Comparison of ENCODE assay signal across 10 cellular contexts in the genomic region with DNA sequence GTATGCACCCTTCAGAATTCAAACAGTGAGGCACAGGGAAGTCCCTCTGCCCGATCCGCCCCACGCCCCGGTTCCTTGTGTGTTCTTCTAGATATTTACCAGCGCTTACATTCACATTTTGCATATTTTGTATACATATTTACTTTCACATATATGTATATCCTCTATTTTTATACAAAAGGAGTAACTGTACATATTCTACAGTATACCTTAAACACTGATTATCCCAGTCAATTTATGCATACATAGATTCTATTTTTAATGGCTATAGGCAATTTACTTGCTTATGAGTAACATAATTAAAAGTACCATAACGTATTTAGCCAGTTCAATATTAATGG. TPM values are rescaled to one million over a fixed set of nuclear protein-coding genes. Genes with fewer than 3 reads are reported as not detected.
A peak's percentile ranks its signal among the peaks of the same experiment; 100 is the strongest.
DNase-seq lines count a peak whose midpoint lies in the region; ATAC-seq and TF ChIP-seq lines count a peak whose summit lies in the region.
"Had no signal": no experiment of that assay in that cellular context is flagged by ENCODE, and none has a peak within 500 bp of the region (broad histone marks: within the 10 kb centered on the region; RNA-seq: fewer than 3 reads in every experiment).

No MANE protein-coding gene starts in this region.

- H3K27ac ChIP-seq in heart left ventricle (peak overlapping the region; percentile 75 to 96 (median 91)), uterus (peak overlapping the region; percentile 91 to 92)

- in situ Hi-C loops in astrocyte of the cerebellum (cut with HindIII; ENCODE audit: low sequenced_read_pairs) = no loop called here

- H3K4me1 Mint-ChIP-seq in mesothelial cell of epicardium = peaks cover 11% of the 10 kb centered on the region

- TF ChIP-seq POLR2A in heart left ventricle (IDR thresholded peaks at IDR 0.05) = no peak
- no peak for TF ChIP-seq POLR2A in uterus (IDR thresholded peaks at IDR 0.05)

- H3K4me3 ChIP-seq in heart left ventricle (peak overlapping the region in 11 of 12 donors; percentile 63 to 94 (median 83)), astrocyte of the cerebellum (ENCODE audit: low read depth, low read length) (peak overlapping the region; percentile 100), uterus (peak overlapping the region; percentile 89 to 90)

- H3K27me3 ChIP-seq in heart left ventricle (no peaks in the 10 kb centered on the region), uterus (no peaks in the 10 kb centered on the region)

- TF ChIP-seq CTCF in heart left ventricle (IDR thresholded peaks at IDR 0.05) (peak in 3 of 12 donors; percentile 1 to 22 (median 1)), astrocyte of the cerebellum (IDR thresholded peaks at IDR 0.05; ENCODE audit: low read depth, low read length, missing control alignments) (no peak), mesothelial cell of epicardium (IDR thresholded peaks at IDR 0.05; ENCODE audit: unreplicated experiment) (no peak), uterus (IDR thresholded peaks at IDR 0.05) (no peak)

- intact Hi-C loops in heart left ventricle (cut with DNase I) = no loop called here
- intact Hi-C loops in left ventricle myocardium superior (cut with micrococcal nuclease) = no loop called here
- intact Hi-C loops in uterus (cut with DNase I; ENCODE audit: low total_unique reads) = no loop called here

- H3K36me3 ChIP-seq in heart left ventricle (peaks cover 0 to 31% (median 25%) of the 10 kb centered on the region in 9 donors), uterus (no peaks in the 10 kb centered on the region)

- WGBS in heart left ventricle, 4 donors = 6 to 9% (median 7%) methylated on average over 6 of the region's 6 CpGs

- H3K27me3 Mint-ChIP-seq in mesothelial cell of epicardium (ENCODE audit: low read depth) = peaks cover 2% of the 10 kb centered on the region

- H3K9me3 ChIP-seq in heart left ventricle (no peaks in the 10 kb centered on the region), uterus (no peaks in the 10 kb centered on the region)

- H3K4me3 Mint-ChIP-seq in mesothelial cell of epicardium = peak overlapping the region; percentile 98

- peaks cover 0 to 30% (median 13%) of the 10 kb centered on the region in 12 donors for H3K4me1 ChIP-seq in heart left ventricle
- peaks cover 0 to 11% of the 10 kb centered on the region in 2 donors for H3K4me1 ChIP-seq in uterus

- H3K27ac Mint-ChIP-seq in mesothelial cell of epicardium = peak overlapping the region; percentile 95

- ATAC-seq in heart left ventricle = no peak
- no peak for ATAC-seq in left ventricle myocardium superior

- no peak for DNase-seq in heart left ventricle
- DNase-seq in left ventricle myocardium superior = no peak
- DNase-seq in astrocyte of the cerebellum (ENCODE audit: low read depth) = no peak
- no peak for DNase-seq in mesothelial cell of epicardium (ENCODE audit: low spot score in 2 of 2, unreplicated experiment in 2 of 2)
- DNase-seq in uterus = no peak
- no peak for DNase-seq in GM19240 (ENCODE audit: insufficient read length, low spot score)
- DNase-seq in mucosa of gallbladder (ENCODE audit: low spot score) = no peak
- DNase-seq in DMS153 (lab: John Stamatoyannopoulos, UW) = no peak

- H3K9me3 Mint-ChIP-seq in mesothelial cell of epicardium = no peaks in the 10 kb centered on the region

- peaks cover 10% of the 10 kb centered on the region for H3K36me3 Mint-ChIP-seq in mesothelial cell of epicardium

RNA-seq across cellular contexts. Expression of a gene that starts 0.3 kb away (rescaled TPM):
- total RNA-seq in heart left ventricle = 10 to 100 TPM in 6 of 9 donors, 1 to 10 TPM in 3; 6.7 to 13.8 (median 11.0) TPM
- polyA plus RNA-seq in heart left ventricle = 10 to 100 TPM in 1 of 2 donors, 1 to 10 TPM in 1; 8.7 to 10.5 TPM
- total RNA-seq in left ventricle myocardium superior = 12.9 TPM
- 23.0 to 25.5 TPM (median 24.3 TPM) in 3 replicates for total RNA-seq in mesothelial cell of epicardium
- total RNA-seq in uterus = 10 to 100 TPM; 15.1 to 88.5 (median 44.6) TPM
- 18.2 TPM for total RNA-seq in mucosa of gallbladder

RNA-seq across cellular contexts. Expression of a gene that starts 3.8 kb away (rescaled TPM):
- not detected for total RNA-seq in heart left ventricle
- polyA plus RNA-seq in heart left ventricle = not detected
- not detected for total RNA-seq in left ventricle myocardium superior
- not detected in 3 replicates for total RNA-seq in mesothelial cell of epicardium
- not detected for total RNA-seq in uterus
- total RNA-seq in mucosa of gallbladder = not detected
- total RNA-seq: T-helper 2 cell treated with Interferon-gamma antibody and Interleukin-4, amounts not matched to agents 100 ng/mL and 5 ng/mL, for 36 hours; temporal lobe had no signal

RNA-seq across cellular contexts. Expression of a gene that starts 43.1 kb away (rescaled TPM):
- 10 to 100 TPM; 16.1 to 39.8 (median 28.6) TPM for total RNA-seq in heart left ventricle
- 10 to 100 TPM; 71.6 to 87.6 TPM for polyA plus RNA-seq in heart left ventricle
- total RNA-seq in left ventricle myocardium superior = 36.4 TPM
- total RNA-seq in mesothelial cell of epicardium = 30.1 to 35.5 TPM (median 35.0 TPM) in 3 replicates
- total RNA-seq in uterus = 10 to 100 TPM; 25.4 to 49.6 (median 39.6) TPM
- 16.8 TPM for total RNA-seq in mucosa of gallbladder

RNA-seq across cellular contexts. Expression of a gene that starts 48.5 kb away (rescaled TPM):
- total RNA-seq in heart left ventricle (10 to 100 TPM; 27.2 to 38.0 (median 34.4) TPM), left ventricle myocardium superior (27.2 TPM), mesothelial cell of epicardium (33.2 to 36.6 TPM (median 34.5 TPM) in 3 replicates), uterus (100 to 1,000 TPM in 1 of 4 donors, 10 to 100 TPM in 3; 31.8 to 115 (median 43.7) TPM), mucosa of gallbladder (49.0 TPM)
- polyA plus RNA-seq in heart left ventricle = 10 to 100 TPM; 13.2 to 29.2 TPM
